1 cellular context compared by ENCODE assay signal in the genomic region with DNA sequence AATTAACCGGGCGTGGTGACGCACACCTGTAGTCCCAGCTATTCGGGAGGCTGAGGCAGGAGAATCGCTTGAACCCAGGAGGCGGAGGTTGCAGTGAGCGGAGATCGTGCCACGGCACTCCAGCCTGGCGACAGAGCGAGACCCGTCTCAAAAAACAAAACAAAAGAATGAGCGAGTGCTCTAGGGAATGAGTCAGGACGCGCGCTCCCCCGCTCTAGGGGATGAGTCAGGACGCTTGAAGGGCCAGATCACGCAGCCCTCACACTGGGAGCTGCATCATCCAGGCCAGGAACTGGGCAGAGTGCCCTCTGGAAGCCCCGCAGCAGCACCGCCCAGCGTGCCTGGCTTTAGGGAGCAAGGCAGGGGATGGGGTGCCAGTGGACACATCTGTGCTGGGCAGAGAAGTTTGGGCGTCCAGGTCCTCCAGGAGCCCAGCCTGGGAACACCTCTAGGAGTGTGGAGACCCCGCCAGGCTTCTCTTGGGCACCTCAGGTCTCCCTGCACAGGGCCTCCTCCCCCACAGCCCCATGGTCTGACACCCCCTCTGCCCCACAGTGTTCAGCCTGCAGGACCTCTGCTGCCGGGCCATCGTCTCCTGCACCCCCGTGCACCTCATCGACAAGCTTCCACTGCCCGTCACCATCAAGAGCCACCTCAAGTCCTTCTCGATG.
A peak's percentile ranks its signal among the peaks of the same experiment; 100 is the strongest.
TF ChIP-seq lines count a peak whose summit lies in the region.

No MANE protein-coding gene starts in this region.

TF ChIP-seq in K562, 482 proteins besides CTCF, POLR2A, EP300 and RAD21 (continued from another document):
- TF ChIP-seq, protein P1, sequence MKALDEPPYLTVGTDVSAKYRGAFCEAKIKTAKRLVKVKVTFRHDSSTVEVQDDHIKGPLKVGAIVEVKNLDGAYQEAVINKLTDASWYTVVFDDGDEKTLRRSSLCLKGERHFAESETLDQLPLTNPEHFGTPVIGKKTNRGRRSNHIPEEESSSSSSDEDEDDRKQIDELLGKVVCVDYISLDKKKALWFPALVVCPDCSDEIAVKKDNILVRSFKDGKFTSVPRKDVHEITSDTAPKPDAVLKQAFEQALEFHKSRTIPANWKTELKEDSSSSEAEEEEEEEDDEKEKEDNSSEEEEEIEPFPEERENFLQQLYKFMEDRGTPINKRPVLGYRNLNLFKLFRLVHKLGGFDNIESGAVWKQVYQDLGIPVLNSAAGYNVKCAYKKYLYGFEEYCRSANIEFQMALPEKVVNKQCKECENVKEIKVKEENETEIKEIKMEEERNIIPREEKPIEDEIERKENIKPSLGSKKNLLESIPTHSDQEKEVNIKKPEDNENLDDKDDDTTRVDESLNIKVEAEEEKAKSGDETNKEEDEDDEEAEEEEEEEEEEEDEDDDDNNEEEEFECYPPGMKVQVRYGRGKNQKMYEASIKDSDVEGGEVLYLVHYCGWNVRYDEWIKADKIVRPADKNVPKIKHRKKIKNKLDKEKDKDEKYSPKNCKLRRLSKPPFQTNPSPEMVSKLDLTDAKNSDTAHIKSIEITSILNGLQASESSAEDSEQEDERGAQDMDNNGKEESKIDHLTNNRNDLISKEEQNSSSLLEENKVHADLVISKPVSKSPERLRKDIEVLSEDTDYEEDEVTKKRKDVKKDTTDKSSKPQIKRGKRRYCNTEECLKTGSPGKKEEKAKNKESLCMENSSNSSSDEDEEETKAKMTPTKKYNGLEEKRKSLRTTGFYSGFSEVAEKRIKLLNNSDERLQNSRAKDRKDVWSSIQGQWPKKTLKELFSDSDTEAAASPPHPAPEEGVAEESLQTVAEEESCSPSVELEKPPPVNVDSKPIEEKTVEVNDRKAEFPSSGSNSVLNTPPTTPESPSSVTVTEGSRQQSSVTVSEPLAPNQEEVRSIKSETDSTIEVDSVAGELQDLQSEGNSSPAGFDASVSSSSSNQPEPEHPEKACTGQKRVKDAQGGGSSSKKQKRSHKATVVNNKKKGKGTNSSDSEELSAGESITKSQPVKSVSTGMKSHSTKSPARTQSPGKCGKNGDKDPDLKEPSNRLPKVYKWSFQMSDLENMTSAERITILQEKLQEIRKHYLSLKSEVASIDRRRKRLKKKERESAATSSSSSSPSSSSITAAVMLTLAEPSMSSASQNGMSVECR (CRISPR knock-in tag; IDR thresholded peaks at IDR 0.05) = 0 out of 2 replicates have a peak, but pooled peaks have one; percentile 17
- TF ChIP-seq NFE2L1 (tag; IDR thresholded peaks at IDR 0.05; ENCODE audit: borderline replicate concordance, low read depth) = no peak
- TF ChIP-seq L3MBTL2 (IDR thresholded peaks at IDR 0.05) = no peak
- TF ChIP-seq, protein P2, sequence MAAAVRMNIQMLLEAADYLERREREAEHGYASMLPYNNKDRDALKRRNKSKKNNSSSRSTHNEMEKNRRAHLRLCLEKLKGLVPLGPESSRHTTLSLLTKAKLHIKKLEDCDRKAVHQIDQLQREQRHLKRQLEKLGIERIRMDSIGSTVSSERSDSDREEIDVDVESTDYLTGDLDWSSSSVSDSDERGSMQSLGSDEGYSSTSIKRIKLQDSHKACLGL (CRISPR knock-in tag; IDR thresholded peaks at IDR 0.05; ENCODE audit: borderline replicate concordance, poor library complexity, severe bottlenecking) = no peak
- TF ChIP-seq POLR2B (IDR thresholded peaks at IDR 0.05; ENCODE audit: low read depth, partially characterized antibody) = no peak
- no peak for TF ChIP-seq KLF6 (CRISPR knock-in tag; IDR thresholded peaks at IDR 0.05; ENCODE audit: borderline replicate concordance)
- TF ChIP-seq ARID1B (IDR thresholded peaks at IDR 0.05) = peak; percentile 86
- TF ChIP-seq DIDO1 (tag; IDR thresholded peaks at IDR 0.05; ENCODE audit: low read depth) = no peak
- peak; percentile 70; the same call in 1 of the 2 replicates for TF ChIP-seq MBD1 (CRISPR knock-in tag; IDR thresholded peaks at IDR 0.05)
- TF ChIP-seq EZH2 (IDR thresholded peaks at IDR 0.05; ENCODE audit: borderline replicate concordance, low read depth, low read length) = no peak
- no peak for TF ChIP-seq YY1 (IDR thresholded peaks at IDR 0.05; ENCODE audit: borderline replicate concordance in 1 of 3, control insufficient read depth in 1 of 3, extremely low read depth in 1 of 3, insufficient read depth in 3 of 3, insufficient read length in 1 of 3, insufficient replicate concordance in 2 of 3, low read depth in 1 of 3, low read length in 2 of 3)
- no peak for TF ChIP-seq SLC30A9 (CRISPR knock-in tag; IDR thresholded peaks at IDR 0.05)
- TF ChIP-seq BCOR (IDR thresholded peaks at IDR 0.05) = 0 out of 2 replicates have a peak, but pooled peaks have one; percentile 17
- TF ChIP-seq RBM15 (IDR thresholded peaks at IDR 0.05; ENCODE audit: insufficient read depth, low read length) = no peak
- peak; percentile 26 for TF ChIP-seq NFIC (IDR thresholded peaks at IDR 0.05)
- no peak for TF ChIP-seq ZBTB26 (CRISPR knock-in tag; IDR thresholded peaks at IDR 0.05)
- TF ChIP-seq, protein P3, sequence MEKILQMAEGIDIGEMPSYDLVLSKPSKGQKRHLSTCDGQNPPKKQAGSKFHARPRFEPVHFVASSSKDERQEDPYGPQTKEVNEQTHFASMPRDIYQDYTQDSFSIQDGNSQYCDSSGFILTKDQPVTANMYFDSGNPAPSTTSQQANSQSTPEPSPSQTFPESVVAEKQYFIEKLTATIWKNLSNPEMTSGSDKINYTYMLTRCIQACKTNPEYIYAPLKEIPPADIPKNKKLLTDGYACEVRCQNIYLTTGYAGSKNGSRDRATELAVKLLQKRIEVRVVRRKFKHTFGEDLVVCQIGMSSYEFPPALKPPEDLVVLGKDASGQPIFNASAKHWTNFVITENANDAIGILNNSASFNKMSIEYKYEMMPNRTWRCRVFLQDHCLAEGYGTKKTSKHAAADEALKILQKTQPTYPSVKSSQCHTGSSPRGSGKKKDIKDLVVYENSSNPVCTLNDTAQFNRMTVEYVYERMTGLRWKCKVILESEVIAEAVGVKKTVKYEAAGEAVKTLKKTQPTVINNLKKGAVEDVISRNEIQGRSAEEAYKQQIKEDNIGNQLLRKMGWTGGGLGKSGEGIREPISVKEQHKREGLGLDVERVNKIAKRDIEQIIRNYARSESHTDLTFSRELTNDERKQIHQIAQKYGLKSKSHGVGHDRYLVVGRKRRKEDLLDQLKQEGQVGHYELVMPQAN (IDR thresholded peaks at IDR 0.05; ENCODE audit: borderline replicate concordance) = no peak
- 0 out of 2 replicates have a peak, but pooled peaks have one; percentile 5 for TF ChIP-seq ZFX (CRISPR knock-in tag; IDR thresholded peaks at IDR 0.05)
- no peak for TF ChIP-seq E4F1 (CRISPR knock-in tag; IDR thresholded peaks at IDR 0.05; ENCODE audit: borderline replicate concordance)
- TF ChIP-seq, protein P4, sequence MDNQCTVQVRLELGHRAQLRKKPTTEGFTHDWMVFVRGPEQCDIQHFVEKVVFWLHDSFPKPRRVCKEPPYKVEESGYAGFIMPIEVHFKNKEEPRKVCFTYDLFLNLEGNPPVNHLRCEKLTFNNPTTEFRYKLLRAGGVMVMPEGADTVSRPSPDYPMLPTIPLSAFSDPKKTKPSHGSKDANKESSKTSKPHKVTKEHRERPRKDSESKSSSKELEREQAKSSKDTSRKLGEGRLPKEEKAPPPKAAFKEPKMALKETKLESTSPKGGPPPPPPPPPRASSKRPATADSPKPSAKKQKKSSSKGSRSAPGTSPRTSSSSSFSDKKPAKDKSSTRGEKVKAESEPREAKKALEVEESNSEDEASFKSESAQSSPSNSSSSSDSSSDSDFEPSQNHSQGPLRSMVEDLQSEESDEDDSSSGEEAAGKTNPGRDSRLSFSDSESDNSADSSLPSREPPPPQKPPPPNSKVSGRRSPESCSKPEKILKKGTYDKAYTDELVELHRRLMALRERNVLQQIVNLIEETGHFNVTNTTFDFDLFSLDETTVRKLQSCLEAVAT (IDR thresholded peaks at IDR 0.05) = peak in 1 of 2 experiments; percentile 94; a peak in 3 of 4 replicates
- TF ChIP-seq NCOR1 (IDR thresholded peaks at IDR 0.05) = no peak
- no peak for TF ChIP-seq IFI16 (CRISPR knock-in tag; IDR thresholded peaks at IDR 0.05)
- TF ChIP-seq SMAD3 (CRISPR knock-in tag; conservative IDR thresholded peaks at IDR 0.05) = no peak
- TF ChIP-seq SMARCE1 (IDR thresholded peaks at IDR 0.05) = peak; percentile 85
- TF ChIP-seq, protein P5, sequence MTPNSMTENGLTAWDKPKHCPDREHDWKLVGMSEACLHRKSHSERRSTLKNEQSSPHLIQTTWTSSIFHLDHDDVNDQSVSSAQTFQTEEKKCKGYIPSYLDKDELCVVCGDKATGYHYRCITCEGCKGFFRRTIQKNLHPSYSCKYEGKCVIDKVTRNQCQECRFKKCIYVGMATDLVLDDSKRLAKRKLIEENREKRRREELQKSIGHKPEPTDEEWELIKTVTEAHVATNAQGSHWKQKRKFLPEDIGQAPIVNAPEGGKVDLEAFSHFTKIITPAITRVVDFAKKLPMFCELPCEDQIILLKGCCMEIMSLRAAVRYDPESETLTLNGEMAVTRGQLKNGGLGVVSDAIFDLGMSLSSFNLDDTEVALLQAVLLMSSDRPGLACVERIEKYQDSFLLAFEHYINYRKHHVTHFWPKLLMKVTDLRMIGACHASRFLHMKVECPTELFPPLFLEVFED (CRISPR knock-in tag; conservative IDR thresholded peaks at IDR 0.05) = no peak
- TF ChIP-seq ZNF239 (CRISPR knock-in tag; IDR thresholded peaks at IDR 0.05) = no peak
- TF ChIP-seq, protein P6, sequence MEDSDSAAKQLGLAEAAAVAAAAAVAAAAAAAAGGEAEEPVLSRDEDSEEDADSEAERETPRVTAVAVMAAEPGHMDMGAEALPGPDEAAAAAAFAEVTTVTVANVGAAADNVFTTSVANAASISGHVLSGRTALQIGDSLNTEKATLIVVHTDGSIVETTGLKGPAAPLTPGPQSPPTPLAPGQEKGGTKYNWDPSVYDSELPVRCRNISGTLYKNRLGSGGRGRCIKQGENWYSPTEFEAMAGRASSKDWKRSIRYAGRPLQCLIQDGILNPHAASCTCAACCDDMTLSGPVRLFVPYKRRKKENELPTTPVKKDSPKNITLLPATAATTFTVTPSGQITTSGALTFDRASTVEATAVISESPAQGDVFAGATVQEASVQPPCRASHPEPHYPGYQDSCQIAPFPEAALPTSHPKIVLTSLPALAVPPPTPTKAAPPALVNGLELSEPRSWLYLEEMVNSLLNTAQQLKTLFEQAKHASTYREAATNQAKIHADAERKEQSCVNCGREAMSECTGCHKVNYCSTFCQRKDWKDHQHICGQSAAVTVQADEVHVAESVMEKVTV (CRISPR knock-in tag; IDR thresholded peaks at IDR 0.05) = no peak
- TF ChIP-seq XRCC3 (IDR thresholded peaks at IDR 0.05) = no peak
- TF ChIP-seq, protein P7, sequence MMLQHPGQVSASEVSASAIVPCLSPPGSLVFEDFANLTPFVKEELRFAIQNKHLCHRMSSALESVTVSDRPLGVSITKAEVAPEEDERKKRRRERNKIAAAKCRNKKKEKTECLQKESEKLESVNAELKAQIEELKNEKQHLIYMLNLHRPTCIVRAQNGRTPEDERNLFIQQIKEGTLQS (IDR thresholded peaks at IDR 0.05) = peak; percentile 89
- TF ChIP-seq, protein P7 (CRISPR knock-in tag; conservative IDR thresholded peaks at IDR 0.05) = no peak
- TF ChIP-seq BRD4 (IDR thresholded peaks at IDR 0.05) = no peak
